Comparison of ENCODE assay signal across 16 cellular contexts in genomic region chr4:154160925-154161324, GRCh38.
"Had no signal": no experiment of that assay in that cellular context is flagged by ENCODE, and none has a peak within 500 bp of the region (broad histone marks: within the 10 kb centered on the region; RNA-seq: fewer than 3 reads in every experiment).

No MANE protein-coding gene starts in this region.

- DNase-seq: activated CD4-positive, alpha-beta T cell treated with anti-CD3 and anti-CD28 coated beads for 48 hours; activated CD4-positive, alpha-beta T cell treated with anti-CD3 and anti-CD28 coated beads, Interleukin-2, amount 50 U/mL, for 4 hours; activated CD4-positive, CD25-positive, alpha-beta regulatory T cell treated with anti-CD3 and anti-CD28 coated beads, Interleukin-2, amount 50 U/mL, for 72 hours; activated CD8-positive, alpha-beta T cell treated with anti-CD3 and anti-CD28 coated beads, Interleukin-2, amount 10 ng/mL, durations not matched to agents 7 days and 5 days; activated effector memory CD4-positive, alpha-beta T cell treated with Interleukin-2 at 50 U/mL for 16 hours; activated naive CD4-positive, alpha-beta T cell; activated T-cell treated with anti-CD3 and anti-CD28 coated beads, Interleukin-2, amount 50 U/mL, for 24 hours; aorta; KG1; NCI-H1092; NCI-H1436; NCI-H187 treated with DMSO at 0.1 percent for 48 hours; NCI-H446; NCI-H774; PC-3; SHP77 treated with DMSO at 0.1 percent for 48 hours had no signal
